ENCODE assay signal across 14 cellular contexts in genomic region chr11:56885182-56885581, GRCh38.
DNase-seq lines count a peak whose midpoint lies in the region; TF ChIP-seq lines count a peak whose summit lies in the region.
"Had no signal": no experiment of that assay in that cellular context is flagged by ENCODE, and none has a peak within 500 bp of the region (broad histone marks: within the 10 kb centered on the region; RNA-seq: fewer than 3 reads in every experiment).

No MANE protein-coding gene starts in this region.

- H3K27ac Mint-ChIP-seq in H9: peak overlapping the region in 1 of 3 experiments; percentile 35; a peak in 1 of 7 replicates
- H3K27ac Mint-ChIP-seq: natural killer cell treated with Interleukin-12 subunit alpha and Interleukin-12 subunit beta and Interleukin-15 and Interleukin-18, amount 100 ng/mL, for 72 hours had no signal

- H3K4me2 ChIP-seq in H9 (ENCODE audit: insufficient read depth, insufficient read length, low read length): no peak overlapping the region

- H3K36me3 Mint-ChIP-seq in H9 (ENCODE audit: insufficient read depth in 1 of 3, low read depth in 3 of 3): no peaks in the 10 kb centered on the region
- H3K36me3 Mint-ChIP-seq: natural killer cell treated with Interleukin-12 subunit alpha and Interleukin-12 subunit beta and Interleukin-15 and Interleukin-18, amount 100 ng/mL, for 72 hours had no signal

- peaks cover 3 to 6% of the 10 kb centered on the region in 2 experiments; a peak in 2 of 4 replicates for H3K4me1 Mint-ChIP-seq in H9

- H3K4me3 Mint-ChIP-seq in H9: no peak overlapping the region
- H3K4me3 Mint-ChIP-seq: natural killer cell treated with Interleukin-12 subunit alpha and Interleukin-12 subunit beta and Interleukin-15 and Interleukin-18, amount 100 ng/mL, for 72 hours had no signal

- no peak overlapping the region for H2BK15ac ChIP-seq in H9 (ENCODE audit: low read depth, low read length)

- H3K14ac ChIP-seq in H9 (ENCODE audit: insufficient read depth, low read length): no peak overlapping the region

- H3K18ac ChIP-seq in H9 (ENCODE audit: insufficient read length, low read depth, low read length): no peak overlapping the region

- H2BK5ac ChIP-seq in H9 (ENCODE audit: insufficient read length, low read length): no peak overlapping the region

- no peaks in the 10 kb centered on the region for H3K27me3 Mint-ChIP-seq in H9 (ENCODE audit: low read depth)
- H3K27me3 Mint-ChIP-seq: natural killer cell treated with Interleukin-12 subunit alpha and Interleukin-12 subunit beta and Interleukin-15 and Interleukin-18, amount 100 ng/mL, for 72 hours had no signal

- no peak overlapping the region for H2BK120ac ChIP-seq in H9 (ENCODE audit: low read depth, low read length, poor library complexity, severe bottlenecking)

- H4K91ac ChIP-seq in H9 (ENCODE audit: insufficient read length, low read depth, low read length): no peak overlapping the region

- H3K56ac ChIP-seq in H9 (ENCODE audit: insufficient read length, low read depth, low read length): no peak overlapping the region

- no peak overlapping the region for H3K4me3 ChIP-seq in mesodermal cell (ENCODE audit: extremely low read depth, insufficient read depth, low read length, poor library complexity, severe bottlenecking)

- H4K8ac ChIP-seq in H9 (replicated peaks; ENCODE audit: insufficient read length, low read depth, low read length): no peak overlapping the region

- H3K36me3 ChIP-seq in mesodermal cell (ENCODE audit: control insufficient read depth, insufficient read depth, low read length): no peaks in the 10 kb centered on the region
- H3K36me3 ChIP-seq: BE2C had no signal

- no peak overlapping the region for H2BK20ac ChIP-seq in H9 (ENCODE audit: low read depth, low read length, poor library complexity, severe bottlenecking)

- H3K4me1 ChIP-seq in H9 (ENCODE audit: insufficient read depth, low read length): no peaks in the 10 kb centered on the region
- peaks cover 7% of the 10 kb centered on the region for H3K4me1 ChIP-seq in mesodermal cell (ENCODE audit: control insufficient read depth, insufficient read depth, low read length, poor library complexity, severe bottlenecking)
- H3K4me1 ChIP-seq: BE2C had no signal

- peak overlapping the region; percentile 24 for H2AFZ ChIP-seq in H9 (ENCODE audit: low read length)

- H2AK5ac ChIP-seq in H9 (ENCODE audit: insufficient read length, low read length): no peak overlapping the region

- H3K27me3 ChIP-seq in H9 (ENCODE audit: insufficient read depth, low read length): no peaks in the 10 kb centered on the region
- H3K27me3 ChIP-seq: BE2C had no signal

- no CpG with 5 or more reads among the region's 1 CpG for WGBS in H9 (ENCODE audit: extremely low coverage, insufficient read length, low lambda C conversion rate)
- 100% methylated on average over 1 of the region's 1 CpG; no CpG with 5 or more reads in 1 of the 2 experiments for WGBS in mesodermal cell (ENCODE audit: insufficient coverage in 2 of 2), 2 experiments

- H3K79me2 ChIP-seq in H9 (ENCODE audit: insufficient read depth, low read length): no peaks in the 10 kb centered on the region

- H3K9me3 ChIP-seq in H9 (ENCODE audit: control insufficient read depth, low read depth, low read length): peaks cover 4% of the 10 kb centered on the region
- H3K9me3 ChIP-seq in mesodermal cell (ENCODE audit: control insufficient read depth, low read length): no peaks in the 10 kb centered on the region
- H3K9me3 ChIP-seq: BE2C had no signal

- no peak overlapping the region for H3K9ac ChIP-seq in H9 (ENCODE audit: extremely low read depth, insufficient read length, low read length)

- H3K27ac ChIP-seq in H9 (ENCODE audit: insufficient read length, low read depth, low read length): no peak overlapping the region
- peak overlapping the region; percentile 72 for H3K27ac ChIP-seq in mesodermal cell (ENCODE audit: low read depth, low read length, severe bottlenecking)

- no peak overlapping the region for H3K4ac ChIP-seq in H9 (ENCODE audit: low read depth, low read length)

- no peak overlapping the region for H3K23ac ChIP-seq in H9 (ENCODE audit: insufficient read length, low read depth, low read length)

- H3K9me3 Mint-ChIP-seq in H9: no peaks in the 10 kb centered on the region
- H3K9me3 Mint-ChIP-seq: natural killer cell treated with Interleukin-12 subunit alpha and Interleukin-12 subunit beta and Interleukin-15 and Interleukin-18, amount 100 ng/mL, for 72 hours had no signal

- no peak overlapping the region for H2BK12ac ChIP-seq in H9 (ENCODE audit: insufficient read length, low read depth, low read length)

- no peaks in the 10 kb centered on the region for H3K23me2 ChIP-seq in H9 (ENCODE audit: insufficient read length, low read depth, low read length, poor library complexity, severe bottlenecking)

- H3K79me1 ChIP-seq in H9 (ENCODE audit: insufficient read depth, low read depth, low read length, poor library complexity, severe bottlenecking): no peaks in the 10 kb centered on the region

- no peak overlapping the region for H4K5ac ChIP-seq in H9 (ENCODE audit: insufficient read length, low read depth, low read length)

- no peak overlapping the region for H3T11ph ChIP-seq in H9 (ENCODE audit: low read length)

- no peak for TF ChIP-seq CTCF in H9 (conservative IDR thresholded peaks at IDR 0.05)

- H4K20me1 ChIP-seq in H9 (ENCODE audit: control insufficient read depth, insufficient read depth, insufficient read length): no peaks in the 10 kb centered on the region

- peak; percentile 27 for DNase-seq in Ammon's horn (ENCODE audit: low spot score)
- no peak for DNase-seq in H9
- DNase-seq in ecto neural progenitor cell (ENCODE audit: low spot score): peak; percentile 44
- DNase-seq in SHP77 (lab: John Stamatoyannopoulos, UW): no peak
- DNase-seq in H4 (ENCODE audit: low spot score): no peak
- no peak for DNase-seq in cortex of kidney (lab: John Stamatoyannopoulos, UW)
- no peak for DNase-seq in cerebellar cortex (ENCODE audit: low spot score)
- DNase-seq: BE2C; effector memory CD4-positive, alpha-beta T cell; GDM1; MM.1S; stimulated activated naive CD4-positive, alpha-beta T cell treated with Interleukin-2 at 50 U/mL for 16 hours had no signal

Comparison
In these comparisons a context has a peak if more than half of its experiments do, and no peak if none do; other contexts are left out.
1. DNase-seq: peak in Ammon's horn (single experiment) and ecto neural progenitor cell (single experiment); none in H9 (single experiment), SHP77 (0 of 2), H4 (single experiment), cortex of kidney (single experiment) and cerebellar cortex (single experiment).